In genomic region chr13:20470136-20470535, GRCh38 we compare ENCODE assay signal across 29 cellular contexts.
"Had no signal": no experiment of that assay in that cellular context is flagged by ENCODE, and none has a peak within 500 bp of the region (broad histone marks: within the 10 kb centered on the region; RNA-seq: fewer than 3 reads in every experiment).

No MANE protein-coding gene starts in this region.

- H3K9me3 Mint-ChIP-seq: activated CD4-positive, alpha-beta T cell treated with anti-CD3 and anti-CD28 coated beads, Interleukin-2, amount 10 ng/mL, durations not matched to agents 7 days and 5 days; activated naive CD4-positive, alpha-beta T cell treated with anti-CD3 and anti-CD28 coated beads for 36 hours; activated naive CD4-positive, alpha-beta T cell treated with anti-CD3 and anti-CD28 coated beads, Interleukin-2, amount 50 U/mL, for 72 hours; activated T-cell treated with anti-CD3 and anti-CD28 coated beads, Interleukin-2, amount 50 U/mL, for 4 hours; activated T-helper 1 cell treated with anti-CD3 and anti-CD28 coated beads, Interleukin-12 subunit alpha, Interleukin-12 subunit beta, Interleukin-2, Interleukin-4 antibody, amounts not matched to agents 30 ng/mL and 10 ng/mL and 1 ng/mL, durations not matched to agents 14 hours and 24 hours and 36 hours; brain; T-helper 2 cell treated with Interferon-gamma antibody and Interleukin-4, amounts not matched to agents 5 μg/mL and 100 μg/mL, for 36 hours; WTC11 had no signal

- H3K4me1 ChIP-seq: adrenal gland, SJCRH30 had no signal

- H3K27ac Mint-ChIP-seq: activated CD4-positive, alpha-beta T cell treated with anti-CD3 and anti-CD28 coated beads for 36 hours; activated CD4-positive, alpha-beta T cell treated with anti-CD3 and anti-CD28 coated beads, Interleukin-2, amount 10 ng/mL, durations not matched to agents 7 days and 5 days; activated naive CD4-positive, alpha-beta T cell treated with anti-CD3 and anti-CD28 coated beads for 36 hours; activated naive CD4-positive, alpha-beta T cell treated with anti-CD3 and anti-CD28 coated beads, Interleukin-2, amount 50 U/mL, for 72 hours; activated T-helper 1 cell treated with anti-CD3 and anti-CD28 coated beads, Interleukin-12 subunit alpha, Interleukin-12 subunit beta, Interleukin-2, Interleukin-4 antibody, amounts not matched to agents 30 ng/mL and 10 ng/mL and 1 ng/mL, durations not matched to agents 14 hours and 24 hours and 36 hours; brain; T-helper 2 cell treated with Interferon-gamma antibody and Interleukin-4, amounts not matched to agents 5 μg/mL and 100 μg/mL, for 36 hours; WTC11 had no signal

- H3K9me3 ChIP-seq: adrenal gland, MG63, SJCRH30 had no signal

- H3K36me3 ChIP-seq: adrenal gland, MG63, SJCRH30 had no signal

- H3K4me3 Mint-ChIP-seq: activated CD4-positive, alpha-beta T cell treated with anti-CD3 and anti-CD28 coated beads for 36 hours; activated CD4-positive, alpha-beta T cell treated with anti-CD3 and anti-CD28 coated beads, Interleukin-2, amount 10 ng/mL, durations not matched to agents 7 days and 5 days; activated CD8-positive, alpha-beta T cell treated with anti-CD3 and anti-CD28 coated beads, Interleukin-2, amount 10 ng/mL, durations not matched to agents 7 days and 5 days; activated naive CD4-positive, alpha-beta T cell treated with anti-CD3 and anti-CD28 coated beads for 36 hours; activated T-cell treated with anti-CD3 and anti-CD28 coated beads, Interleukin-2, amount 50 U/mL, for 4 hours; activated T-helper 1 cell treated with anti-CD3 and anti-CD28 coated beads, Interleukin-12 subunit alpha, Interleukin-12 subunit beta, Interleukin-2, Interleukin-4 antibody, amounts not matched to agents 30 ng/mL and 10 ng/mL and 1 ng/mL, durations not matched to agents 14 hours and 24 hours and 36 hours; brain; T-helper 2 cell treated with Interferon-gamma antibody and Interleukin-4, amounts not matched to agents 5 μg/mL and 100 μg/mL, for 36 hours; WTC11 had no signal

- H3K27me3 Mint-ChIP-seq: activated CD4-positive, alpha-beta T cell treated with anti-CD3 and anti-CD28 coated beads for 36 hours; activated CD4-positive, alpha-beta T cell treated with anti-CD3 and anti-CD28 coated beads, Interleukin-2, amount 10 ng/mL, durations not matched to agents 7 days and 5 days had no signal

- H3K27me3 ChIP-seq: adrenal gland, MG63 had no signal

- ATAC-seq: activated CD4-positive, alpha-beta T cell treated with anti-CD3 and anti-CD28 coated beads for 36 hours; activated CD4-positive, CD25-positive, alpha-beta regulatory T cell treated with anti-CD3 and anti-CD28 coated beads, Interleukin-2, amount 50 U/mL, for 24 hours; activated CD8-positive, alpha-beta T cell treated with anti-CD3 and anti-CD28 coated beads, Interleukin-2, amount 10 ng/mL, durations not matched to agents 7 days and 5 days; activated naive CD4-positive, alpha-beta T cell treated with anti-CD3 and anti-CD28 coated beads, Interleukin-2, amount 50 U/mL, for 72 hours; activated T-cell treated with anti-CD3 and anti-CD28 coated beads, Interleukin-2, amount 50 U/mL, for 4 hours; Panc1; WTC11 had no signal

- H3K36me3 Mint-ChIP-seq: activated naive CD4-positive, alpha-beta T cell treated with anti-CD3 and anti-CD28 coated beads, Interleukin-2, amount 50 U/mL, for 72 hours; WTC11 had no signal

- H3K4me3 ChIP-seq: adrenal gland, MG63, SJCRH30, SK-N-MC had no signal

- DNase-seq: activated CD4-positive, alpha-beta T cell treated with anti-CD3 and anti-CD28 coated beads for 36 hours; activated CD4-positive, alpha-beta T cell treated with anti-CD3 and anti-CD28 coated beads, Interleukin-2, amount 10 ng/mL, durations not matched to agents 7 days and 5 days; activated CD4-positive, alpha-beta T cell treated with anti-CD3 and anti-CD28 coated beads, Interleukin-2, amount 50 U/mL, for 48 hours; activated CD8-positive, alpha-beta T cell treated with anti-CD3 and anti-CD28 coated beads, Interleukin-2, amount 10 ng/mL, durations not matched to agents 7 days and 5 days; activated gamma-delta T cell treated with Interleukin-2 at 50 U/mL for 16 hours; activated naive CD4-positive, alpha-beta T cell treated with anti-CD3 and anti-CD28 coated beads for 36 hours; activated T-cell treated with anti-CD3 and anti-CD28 coated beads for 4 hours; activated T-cell treated with anti-CD3 and anti-CD28 coated beads, Interleukin-2, amount 50 U/mL, for 4 hours; adrenal gland; Kasumi-1; KG1; MG63; NCI-H1048; NCI-H1105 treated with DMSO at 0.1 percent for 48 hours; NCI-H1436; NCI-H1694; NCI-H1930; NCI-H345; NCI-H524 treated with DMSO at 0.1 percent for 48 hours; SHP77; SJCRH30 had no signal

- H3K27ac ChIP-seq: adrenal gland, SJCRH30, SK-N-MC had no signal
